Comparison of ENCODE assay signal across 7 cellular contexts in the genomic region with DNA sequence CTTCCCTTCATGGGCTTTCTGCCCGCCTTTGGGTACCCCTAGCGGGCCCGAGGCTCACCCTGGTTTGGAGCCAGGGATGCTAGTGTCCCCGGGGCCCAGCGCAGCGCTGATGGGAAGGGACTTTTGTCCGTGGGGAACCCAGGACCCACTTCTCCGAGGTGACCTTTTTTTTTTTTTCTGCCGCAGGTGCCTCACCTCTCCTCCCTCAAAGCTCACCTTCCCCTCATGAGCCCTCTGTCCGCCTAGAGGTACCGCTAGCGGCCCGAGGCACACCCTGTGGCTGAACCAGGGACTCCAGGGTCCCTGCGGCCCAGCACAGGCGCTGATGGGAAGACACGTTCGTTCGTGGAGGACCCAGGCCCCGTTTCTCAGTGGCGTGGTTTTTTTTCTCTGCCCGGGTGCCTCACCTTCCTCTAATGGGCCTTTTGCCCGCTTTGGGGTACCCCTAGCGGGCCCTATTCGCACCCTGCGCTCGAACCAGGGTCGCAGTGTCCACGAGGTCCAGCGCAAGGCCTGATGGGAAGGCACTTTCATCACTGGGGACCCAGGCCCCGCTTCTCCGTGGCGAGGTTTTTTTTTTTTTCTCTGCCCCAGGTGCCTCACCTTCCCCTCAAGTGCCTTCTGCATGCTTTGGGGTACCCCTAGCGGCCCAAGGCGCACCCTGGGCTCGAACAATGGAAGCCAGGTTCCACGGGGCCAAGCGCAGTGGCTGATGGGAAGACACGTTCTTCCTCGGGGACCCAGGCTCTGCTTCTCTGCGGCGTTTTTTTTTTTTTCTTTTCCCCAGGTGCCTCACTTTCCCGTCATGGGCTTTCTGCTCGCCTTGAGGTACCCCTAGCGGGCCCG.
A peak's percentile ranks its signal among the peaks of the same experiment; 100 is the strongest.
DNase-seq lines count a peak whose midpoint lies in the region; ATAC-seq, FAIRE-seq and TF ChIP-seq lines count a peak whose summit lies in the region.
"Not testable (repeated sequence)": the region's sequence is repeated elsewhere in the genome, so short reads cannot be mapped to it uniquely, and the experiment has no call there.

No MANE protein-coding gene starts in this region.

- intact Hi-C loops in Right ventricle myocardium inferior (cut with DNase I); kidney (cut with DNase I); sciatic nerve (cut with DNase I): not testable (repeated sequence)

- TF ChIP-seq CTCF in RWPE2 (IDR thresholded peaks at IDR 0.05; ENCODE audit: poor library complexity, severe bottlenecking); bronchial epithelial cell (IDR thresholded peaks at IDR 0.05; ENCODE audit: insufficient read depth, low read length, severe bottlenecking); kidney (IDR thresholded peaks at IDR 0.05; ENCODE audit: borderline replicate concordance, extremely low read depth, insufficient read depth); type B pancreatic cell (conservative IDR thresholded peaks at IDR 0.05): not testable (repeated sequence)

- not testable (repeated sequence) for H3K9me3 Mint-ChIP-seq in type B pancreatic cell

- FAIRE-seq in bronchial epithelial cell (lab: Jason Lieb, UNC): peak; percentile 73
- not testable (repeated sequence) for FAIRE-seq in kidney (lab: Jason Lieb, UNC)

- H3K27ac ChIP-seq in RWPE2 (ENCODE audit: poor library complexity, severe bottlenecking); kidney (ENCODE audit: low read depth in 2 of 2, low read length in 2 of 2): not testable (repeated sequence)

- not testable (repeated sequence) for H3K9ac ChIP-seq in kidney (ENCODE audit: low read length in 2 of 2)

- peak; percentile 68 for DNase-seq in RWPE2 (ENCODE audit: low spot score)
- DNase-seq in bronchial epithelial cell (ENCODE audit: low read depth); sciatic nerve (ENCODE audit: low spot score): not testable (repeated sequence)
- DNase-seq in Right ventricle myocardium inferior (ENCODE audit: missing footprints): peak; percentile 53
- DNase-seq in kidney: peak; percentile 73
- peak; percentile 89 for DNase-seq in mesenteric fat pad (ENCODE audit: low spot score)
- DNase-seq in type B pancreatic cell (ENCODE audit: extremely low spot score, unreplicated experiment): peak; percentile 67

- not testable (repeated sequence) for H3K27ac Mint-ChIP-seq in type B pancreatic cell

- ATAC-seq in RWPE2 (ENCODE audit: low read depth) (peak; percentile 19; the same call in 1 of the 3 replicates), Right ventricle myocardium inferior (peak; percentile 34), sciatic nerve (peak; percentile 46)

- not testable (repeated sequence) for H3K27me3 ChIP-seq in RWPE2 (ENCODE audit: insufficient read depth, poor library complexity, severe bottlenecking); bronchial epithelial cell (ENCODE audit: control insufficient read depth, insufficient read depth, low read length)

- not testable (repeated sequence) for H3K9me3 ChIP-seq in RWPE2 (ENCODE audit: severe bottlenecking); kidney (ENCODE audit: control insufficient read depth in 1 of 2, low read length in 2 of 2)

- not testable (repeated sequence) for H3K4me1 ChIP-seq in RWPE2 (ENCODE audit: insufficient read depth, poor library complexity, severe bottlenecking); kidney (ENCODE audit: control insufficient read depth in 1 of 2, insufficient read depth in 1 of 2, low read depth in 1 of 2, low read length in 2 of 2)

- H3K27me3 Mint-ChIP-seq in type B pancreatic cell: not testable (repeated sequence)

- not testable (repeated sequence) for H3K4me3 Mint-ChIP-seq in type B pancreatic cell

- not testable (repeated sequence) for H3K36me3 Mint-ChIP-seq in type B pancreatic cell

- H3K36me3 ChIP-seq in RWPE2 (ENCODE audit: low read depth); bronchial epithelial cell (ENCODE audit: control insufficient read depth, insufficient read depth, low read length); kidney (ENCODE audit: control insufficient read depth in 1 of 2, insufficient read depth in 2 of 2, low read length in 2 of 2): not testable (repeated sequence)

- H3K4me3 ChIP-seq in RWPE2 (ENCODE audit: severe bottlenecking); bronchial epithelial cell (ENCODE audit: low read depth, low read length); kidney (ENCODE audit: low read length in 2 of 2): not testable (repeated sequence)

- not testable (repeated sequence) for H3K4me1 Mint-ChIP-seq in type B pancreatic cell (ENCODE audit: unreplicated experiment)
